34 cellular contexts compared by ENCODE assay signal in genomic region chr1:15636436-15636835, GRCh38. TPM values are rescaled to one million over a fixed set of nuclear protein-coding genes. Genes with fewer than 3 reads are reported as not detected.
"Had no signal": no experiment of that assay in that cellular context is flagged by ENCODE, and none has a peak within 500 bp of the region (broad histone marks: within the 10 kb centered on the region; RNA-seq: fewer than 3 reads in every experiment).

No MANE protein-coding gene starts in this region.

- H3K27ac Mint-ChIP-seq: activated CD4-positive, alpha-beta memory T cell treated with anti-CD3 and anti-CD28 coated beads for 36 hours; activated CD4-positive, alpha-beta T cell treated with anti-CD3 and anti-CD28 coated beads for 36 hours; activated CD4-positive, alpha-beta T cell treated with anti-CD3 and anti-CD28 coated beads, Interleukin-2, amount 10 ng/mL, durations not matched to agents 24 days and 14 days; activated CD8-positive, alpha-beta memory T cell treated with anti-CD3 and anti-CD28 coated beads, Interleukin-2, amount 10 ng/mL, durations not matched to agents 7 days and 5 days; activated CD8-positive, alpha-beta T cell treated with anti-CD3 and anti-CD28 coated beads, Interleukin-2, amount 10 ng/mL, durations not matched to agents 7 days and 5 days; activated naive CD8-positive, alpha-beta T cell; activated naive CD8-positive, alpha-beta T cell treated with anti-CD3 and anti-CD28 coated beads, Interleukin-2, amount 50 U/mL, for 24 hours; activated T-cell treated with anti-CD3 and anti-CD28 coated beads, Interleukin-2, amount 50 U/mL, for 72 hours; effector memory CD8-positive, alpha-beta T cell; T-cell; T-helper 1 cell treated with Interleukin-12 subunit alpha and Interleukin-12 subunit beta and Interleukin-4 antibody, amounts not matched to agents 30 μg/mL and 1 μg/mL, for 36 hours; T-helper 2 cell treated with Interferon-gamma antibody and Interleukin-4, amounts not matched to agents 5 μg/mL and 100 μg/mL, for 36 hours had no signal

- H3K27ac ChIP-seq: body of pancreas, esophagus muscularis mucosa, foreskin keratinocyte, gastroesophageal sphincter, WERI-Rb-1 had no signal

- H3K27me3 ChIP-seq: adrenal gland, body of pancreas, esophagus muscularis mucosa, foreskin keratinocyte, gastroesophageal sphincter had no signal

- H3K27me3 Mint-ChIP-seq: activated CD4-positive, alpha-beta memory T cell treated with anti-CD3 and anti-CD28 coated beads for 36 hours; activated CD4-positive, alpha-beta T cell treated with anti-CD3 and anti-CD28 coated beads for 36 hours; activated CD4-positive, alpha-beta T cell treated with anti-CD3 and anti-CD28 coated beads, Interleukin-2, amount 10 ng/mL, durations not matched to agents 24 days and 14 days; activated CD8-positive, alpha-beta memory T cell treated with anti-CD3 and anti-CD28 coated beads, Interleukin-2, amount 10 ng/mL, durations not matched to agents 7 days and 5 days; activated naive CD8-positive, alpha-beta T cell; activated naive CD8-positive, alpha-beta T cell treated with anti-CD3 and anti-CD28 coated beads, Interleukin-2, amount 50 U/mL, for 24 hours; activated T-cell treated with anti-CD3 and anti-CD28 coated beads, Interleukin-2, amount 50 U/mL, for 24 hours; effector memory CD8-positive, alpha-beta T cell; T-cell had no signal

- H3K4me1 ChIP-seq: body of pancreas, esophagus muscularis mucosa, foreskin keratinocyte, gastroesophageal sphincter had no signal

- H3K4me1 Mint-ChIP-seq: activated CD4-positive, alpha-beta T cell treated with anti-CD3 and anti-CD28 coated beads for 36 hours; activated naive CD8-positive, alpha-beta T cell treated with anti-CD3 and anti-CD28 coated beads, Interleukin-2, amount 50 U/mL, for 24 hours had no signal

- ATAC-seq: activated CD4-positive, alpha-beta T cell treated with anti-CD3 and anti-CD28 coated beads for 36 hours; activated CD8-positive, alpha-beta memory T cell treated with anti-CD3 and anti-CD28 coated beads, Interleukin-2, amount 10 ng/mL, durations not matched to agents 7 days and 5 days; activated CD8-positive, alpha-beta T cell treated with anti-CD3 and anti-CD28 coated beads, Interleukin-2, amount 10 ng/mL, durations not matched to agents 7 days and 5 days; activated naive CD8-positive, alpha-beta T cell treated with anti-CD3 and anti-CD28 coated beads, Interleukin-2, amount 50 U/mL, for 24 hours; activated T-cell treated with anti-CD3 and anti-CD28 coated beads, Interleukin-2, amount 50 U/mL, for 72 hours; body of pancreas; effector memory CD8-positive, alpha-beta T cell; foreskin keratinocyte; gastroesophageal sphincter; T-cell had no signal

- H3K4me3 ChIP-seq: adrenal gland, body of pancreas, esophagus muscularis mucosa, gastroesophageal sphincter had no signal

- DNase-seq: activated CD4-positive, alpha-beta memory T cell treated with anti-CD3 and anti-CD28 coated beads for 36 hours; activated CD4-positive, alpha-beta T cell treated with anti-CD3 and anti-CD28 coated beads for 36 hours; activated CD4-positive, alpha-beta T cell treated with anti-CD3 and anti-CD28 coated beads, Interleukin-2, amount 10 ng/mL, durations not matched to agents 24 days and 14 days; activated CD4-positive, CD25-positive, alpha-beta regulatory T cell; activated CD4-positive, CD25-positive, alpha-beta regulatory T cell treated with anti-CD3 and anti-CD28 coated beads, Interleukin-2, amount 50 U/mL, for 72 hours; activated CD8-positive, alpha-beta memory T cell treated with anti-CD3 and anti-CD28 coated beads, Interleukin-2, amount 10 ng/mL, durations not matched to agents 7 days and 5 days; activated CD8-positive, alpha-beta memory T cell treated with anti-CD3 and anti-CD28 coated beads, Interleukin-2, amount 50 U/mL, for 4 hours; activated CD8-positive, alpha-beta T cell treated with anti-CD3 and anti-CD28 coated beads, Interleukin-2, amount 10 ng/mL, durations not matched to agents 7 days and 5 days; activated gamma-delta T cell treated with Interleukin-2 at 50 U/mL for 16 hours; activated naive CD4-positive, alpha-beta T cell treated with anti-CD3 and anti-CD28 coated beads, Interleukin-2, amount 50 U/mL, for 16 hours; activated naive CD4-positive, alpha-beta T cell treated with Interleukin-2 at 50 U/mL for 16 hours; activated naive CD8-positive, alpha-beta T cell treated with anti-CD3 and anti-CD28 coated beads, Interleukin-2, amount 50 U/mL, for 24 hours; activated T-cell treated with anti-CD3 and anti-CD28 coated beads, Interleukin-2, amount 50 U/mL, for 24 hours; activated T-cell treated with anti-CD3 and anti-CD28 coated beads, Interleukin-2, amount 50 U/mL, for 72 hours; adrenal gland; amygdala; aorta; caudate nucleus; cortex of kidney; dermis blood vessel endothelial cell; effector CD4-positive, alpha-beta T cell; effector memory CD8-positive, alpha-beta T cell; erythroblast; foreskin keratinocyte; SW 1271; T-cell; T1000; WERI-Rb-1 had no signal

- H3K9me3 ChIP-seq: adrenal gland, body of pancreas, esophagus muscularis mucosa, gastroesophageal sphincter had no signal

- H3K4me3 Mint-ChIP-seq: activated CD4-positive, alpha-beta memory T cell treated with anti-CD3 and anti-CD28 coated beads for 36 hours; activated CD4-positive, alpha-beta T cell treated with anti-CD3 and anti-CD28 coated beads for 36 hours; activated CD4-positive, alpha-beta T cell treated with anti-CD3 and anti-CD28 coated beads, Interleukin-2, amount 10 ng/mL, durations not matched to agents 24 days and 14 days; activated CD8-positive, alpha-beta memory T cell treated with anti-CD3 and anti-CD28 coated beads, Interleukin-2, amount 10 ng/mL, durations not matched to agents 7 days and 5 days; activated CD8-positive, alpha-beta T cell treated with anti-CD3 and anti-CD28 coated beads, Interleukin-2, amount 10 ng/mL, durations not matched to agents 7 days and 5 days; activated naive CD8-positive, alpha-beta T cell; activated naive CD8-positive, alpha-beta T cell treated with anti-CD3 and anti-CD28 coated beads, Interleukin-2, amount 50 U/mL, for 24 hours; activated T-cell treated with anti-CD3 and anti-CD28 coated beads, Interleukin-2, amount 50 U/mL, for 24 hours; activated T-cell treated with anti-CD3 and anti-CD28 coated beads, Interleukin-2, amount 50 U/mL, for 72 hours; effector memory CD8-positive, alpha-beta T cell; T-cell; T-helper 1 cell treated with Interleukin-12 subunit alpha and Interleukin-12 subunit beta and Interleukin-4 antibody, amounts not matched to agents 30 μg/mL and 1 μg/mL, for 36 hours; T-helper 2 cell treated with Interferon-gamma antibody and Interleukin-4, amounts not matched to agents 5 μg/mL and 100 μg/mL, for 36 hours had no signal

- H3K9me3 Mint-ChIP-seq: activated CD4-positive, alpha-beta memory T cell treated with anti-CD3 and anti-CD28 coated beads for 36 hours; activated CD4-positive, alpha-beta T cell treated with anti-CD3 and anti-CD28 coated beads, Interleukin-2, amount 10 ng/mL, durations not matched to agents 24 days and 14 days; activated naive CD8-positive, alpha-beta T cell treated with anti-CD3 and anti-CD28 coated beads, Interleukin-2, amount 50 U/mL, for 24 hours; activated T-cell treated with anti-CD3 and anti-CD28 coated beads, Interleukin-2, amount 50 U/mL, for 24 hours; activated T-cell treated with anti-CD3 and anti-CD28 coated beads, Interleukin-2, amount 50 U/mL, for 72 hours; effector memory CD8-positive, alpha-beta T cell; T-cell; T-helper 1 cell treated with Interleukin-12 subunit alpha and Interleukin-12 subunit beta and Interleukin-4 antibody, amounts not matched to agents 30 μg/mL and 1 μg/mL, for 36 hours; T-helper 2 cell treated with Interferon-gamma antibody and Interleukin-4, amounts not matched to agents 5 μg/mL and 100 μg/mL, for 36 hours had no signal

RNA-seq across cellular contexts. Expression of gene AGMAT, which starts 51.6 kb away (rescaled TPM):
- total RNA-seq: esophagus muscularis mucosa, gastroesophageal sphincter had no signal
